ENCODE assay signal across 27 cellular contexts in genomic region chr6:165782124-165782523, GRCh38.
"Had no signal": no experiment of that assay in that cellular context is flagged by ENCODE, and none has a peak within 500 bp of the region (broad histone marks: within the 10 kb centered on the region; RNA-seq: fewer than 3 reads in every experiment).

No MANE protein-coding gene starts in this region.

- H3K9me3 Mint-ChIP-seq: memory B cell; natural killer cell treated with Interleukin-12 subunit alpha and Interleukin-12 subunit beta and Interleukin-15 and Interleukin-18, amount 100 ng/mL, for 72 hours; stimulated activated naive CD8-positive, alpha-beta T cell treated with anti-CD3 and anti-CD28 coated beads, Interleukin-15, amount 100 ng/mL, for 72 hours had no signal

- H3K9me3 ChIP-seq: esophagus squamous epithelium, heart right ventricle, psoas muscle, suprapubic skin, upper lobe of left lung had no signal

- H3K27me3 ChIP-seq: esophagus squamous epithelium, heart right ventricle, suprapubic skin, upper lobe of left lung had no signal

- H3K36me3 ChIP-seq: esophagus squamous epithelium, heart right ventricle, suprapubic skin, upper lobe of left lung had no signal

- DNase-seq: dermis blood vessel endothelial cell; effector memory CD4-positive, alpha-beta T cell; esophagus squamous epithelium; foreskin melanocyte; glutamatergic neuron; heart right ventricle; hypothalamus; immature natural killer cell; islet precursor cell; kidney glomerular epithelial cell; naive B cell; nucleus accumbens; psoas muscle; right cardiac atrium; stimulated activated CD4-positive, alpha-beta T cell treated with anti-CD3 and anti-CD28 coated beads, Interleukin-12 subunit alpha, Interleukin-12 subunit beta, amount 100 ng/mL, for 4 hours; stimulated activated CD4-positive, alpha-beta T cell treated with anti-CD3 and anti-CD28 coated beads, Interleukin-1b, Interleukin-23, amount 100 ng/mL, for 48 hours; stimulated activated CD4-positive, alpha-beta T cell treated with anti-CD3 and anti-CD28 coated beads, Interleukin-4, amount 100 ng/mL, for 1 hour; stimulated activated CD8-positive, alpha-beta memory T cell treated with anti-CD3 and anti-CD28 coated beads, Interleukin-4, amount 100 ng/mL, for 48 hours; stimulated activated naive CD4-positive, alpha-beta T cell; stimulated activated naive CD8-positive, alpha-beta T cell treated with anti-CD3 and anti-CD28 coated beads, Interleukin-15, amount 100 ng/mL, for 72 hours; upper lobe of left lung had no signal

- H3K36me3 Mint-ChIP-seq: immature natural killer cell; memory B cell; naive B cell; natural killer cell treated with Interleukin-12 subunit alpha and Interleukin-12 subunit beta and Interleukin-15 and Interleukin-18, amount 100 ng/mL, for 72 hours had no signal

- H3K4me3 Mint-ChIP-seq: immature natural killer cell; memory B cell; natural killer cell treated with Interleukin-12 subunit alpha and Interleukin-12 subunit beta and Interleukin-15 and Interleukin-18, amount 100 ng/mL, for 72 hours; stimulated activated naive CD8-positive, alpha-beta T cell treated with anti-CD3 and anti-CD28 coated beads, Interleukin-15, amount 100 ng/mL, for 72 hours had no signal

- H3K4me3 ChIP-seq: coronary artery, esophagus squamous epithelium, heart right ventricle, lung, psoas muscle, skin epidermis, suprapubic skin, upper lobe of left lung had no signal

- H3K27ac Mint-ChIP-seq: immature natural killer cell; memory B cell; naive B cell; natural killer cell treated with Interleukin-12 subunit alpha and Interleukin-12 subunit beta and Interleukin-15 and Interleukin-18, amount 100 ng/mL, for 72 hours; stimulated activated naive CD8-positive, alpha-beta T cell treated with anti-CD3 and anti-CD28 coated beads, Interleukin-15, amount 100 ng/mL, for 72 hours had no signal

- H3K4me1 Mint-ChIP-seq: immature natural killer cell; memory B cell; naive B cell; stimulated activated naive CD8-positive, alpha-beta T cell treated with anti-CD3 and anti-CD28 coated beads, Interleukin-15, amount 100 ng/mL, for 72 hours had no signal

- H3K27ac ChIP-seq: coronary artery, esophagus squamous epithelium, heart right ventricle, psoas muscle, skin epidermis, suprapubic skin, upper lobe of left lung had no signal

- H3K4me1 ChIP-seq: esophagus squamous epithelium, heart right ventricle, psoas muscle, suprapubic skin, upper lobe of left lung had no signal
